ENCODE assay signal across 18 cellular contexts in genomic region chr14:28494196-28494595, GRCh38.
"Had no signal": no experiment of that assay in that cellular context is flagged by ENCODE, and none has a peak within 500 bp of the region (broad histone marks: within the 10 kb centered on the region; RNA-seq: fewer than 3 reads in every experiment).

No MANE protein-coding gene starts in this region.

- H3K9me3 ChIP-seq: pancreas, tibial artery, vagina had no signal

- H3K4me3 ChIP-seq: cardiac muscle cell, hepatocyte, pancreas, tibial artery, vagina had no signal

- DNase-seq: activated CD4-positive, alpha-beta T cell treated with anti-CD3 and anti-CD28 coated beads, Interleukin-2, amount 50 U/mL, for 4 hours; activated CD4-positive, CD25-positive, alpha-beta regulatory T cell treated with anti-CD3 and anti-CD28 coated beads, Interleukin-2, amount 50 U/mL, for 72 hours; activated CD8-positive, alpha-beta memory T cell treated with anti-CD3 and anti-CD28 coated beads, Interleukin-2, amount 10 ng/mL, durations not matched to agents 7 days and 5 days; activated gamma-delta T cell; activated T-cell treated with anti-CD3 and anti-CD28 coated beads, Interleukin-2, amount 50 U/mL, for 24 hours; anterior cingulate cortex; left ventricle myocardium superior; pancreas; retina; small intestine; tibial artery had no signal

- H3K27ac Mint-ChIP-seq: activated CD8-positive, alpha-beta memory T cell treated with anti-CD3 and anti-CD28 coated beads, Interleukin-2, amount 10 ng/mL, durations not matched to agents 7 days and 5 days; activated naive CD8-positive, alpha-beta T cell; activated T-cell treated with anti-CD3 and anti-CD28 coated beads, Interleukin-2, amount 50 U/mL, for 24 hours; T-helper 2 cell treated with Interferon-gamma antibody and Interleukin-4, amounts not matched to agents 5 μg/mL and 100 μg/mL, for 36 hours had no signal

- H3K36me3 Mint-ChIP-seq: activated CD8-positive, alpha-beta memory T cell treated with anti-CD3 and anti-CD28 coated beads, Interleukin-2, amount 10 ng/mL, durations not matched to agents 7 days and 5 days; activated naive CD8-positive, alpha-beta T cell had no signal

- H3K27me3 ChIP-seq: cardiac muscle cell, hepatocyte, pancreas, tibial artery, vagina had no signal

- H3K4me3 Mint-ChIP-seq: activated CD8-positive, alpha-beta memory T cell treated with anti-CD3 and anti-CD28 coated beads, Interleukin-2, amount 10 ng/mL, durations not matched to agents 7 days and 5 days; activated naive CD8-positive, alpha-beta T cell; activated T-cell treated with anti-CD3 and anti-CD28 coated beads, Interleukin-2, amount 50 U/mL, for 24 hours; neural crest cell; T-helper 2 cell treated with Interferon-gamma antibody and Interleukin-4, amounts not matched to agents 5 μg/mL and 100 μg/mL, for 36 hours had no signal

- H3K4me1 Mint-ChIP-seq: activated CD8-positive, alpha-beta memory T cell treated with anti-CD3 and anti-CD28 coated beads, Interleukin-2, amount 10 ng/mL, durations not matched to agents 7 days and 5 days; neural crest cell had no signal

- H3K27ac ChIP-seq: cardiac muscle cell, hepatocyte, pancreas, tibial artery, vagina had no signal

- FAIRE-seq: colon, pancreas, small intestine had no signal

- H3K4me1 ChIP-seq: pancreas, tibial artery, vagina had no signal

- H3K36me3 ChIP-seq: cardiac muscle cell, pancreas, tibial artery, vagina had no signal

- ATAC-seq: activated CD8-positive, alpha-beta memory T cell treated with anti-CD3 and anti-CD28 coated beads, Interleukin-2, amount 10 ng/mL, durations not matched to agents 7 days and 5 days; left ventricle myocardium superior; pancreas had no signal
